In genomic region chr14:58476320-58476719, GRCh38 we compare ENCODE assay signal across 25 cellular contexts.
"Had no signal": no experiment of that assay in that cellular context is flagged by ENCODE, and none has a peak within 500 bp of the region (broad histone marks: within the 10 kb centered on the region; RNA-seq: fewer than 3 reads in every experiment).

No MANE protein-coding gene starts in this region.

- H3K27ac ChIP-seq: stomach, suprapubic skin, testis, thoracic aorta, thyroid gland, tibial artery, tibial nerve, transverse colon, upper lobe of right lung, uterus, vagina had no signal

- DNase-seq: stimulated activated CD4-positive, alpha-beta T cell treated with anti-CD3 and anti-CD28 coated beads, Interleukin-2, amount 100 ng/mL, for 24 hours; stimulated activated CD4-positive, alpha-beta T cell treated with anti-CD3 and anti-CD28 coated beads, Interleukin-2, amount 100 ng/mL, for 48 hours; stimulated activated CD4-positive, alpha-beta T cell treated with anti-CD3 and anti-CD28 coated beads, Interleukin-4, amount 100 ng/mL, for 1 hour; stimulated activated CD4-positive, alpha-beta T cell treated with anti-CD3 and anti-CD28 coated beads, Interleukin-4, amount 100 ng/mL, for 24 hours; stimulated activated CD4-positive, alpha-beta T cell treated with anti-CD3 and anti-CD28 coated beads, Interleukin-4, amount 100 ng/mL, for 4 hours; stimulated activated CD8-positive, alpha-beta memory T cell treated with anti-CD3 and anti-CD28 coated beads, Interleukin-4, amount 100 ng/mL, for 48 hours; stimulated activated naive B cell treated with anti-CD40 and anti-IgM and Interleukin-4, amounts not matched to agents 10 μg/mL and 1 μg/mL and 100 μg/mL, for 72 hours; stimulated activated naive CD4-positive, alpha-beta T cell; stimulated activated naive CD4-positive, alpha-beta T cell treated with Interleukin-2 at 50 U/mL for 16 hours; stimulated activated naive CD8-positive, alpha-beta T cell treated with anti-CD3 and anti-CD28 coated beads, Interleukin-15, amount 100 ng/mL, for 72 hours; stimulated activated naive CD8-positive, alpha-beta T cell treated with anti-CD3 and anti-CD28 coated beads, Interleukin-15, Interleukin-2, amounts not matched to agents 100 U/mL and 50 U/mL, for 24 hours; stomach; substantia nigra; testis; thyroid gland; tibial artery; transverse colon; upper lobe of right lung; uterus had no signal

- ATAC-seq: stimulated activated effector memory CD8-positive, alpha-beta T cell treated with anti-CD3 and anti-CD28 coated beads, Interleukin-12 subunit alpha, Interleukin-12 subunit beta, amount 100 ng/mL, for 72 hours; stimulated activated memory B cell treated with anti-CD40 and anti-IgM and Interleukin-4, amounts not matched to agents 10 μg/mL and 1 μg/mL and 100 μg/mL, for 72 hours; stimulated activated naive B cell treated with anti-CD40 and anti-IgM and Interleukin-4, amounts not matched to agents 10 μg/mL and 1 μg/mL and 100 μg/mL, for 72 hours; stimulated activated naive CD8-positive, alpha-beta T cell treated with anti-CD3 and anti-CD28 coated beads, Interleukin-15, amount 100 ng/mL, for 72 hours; stimulated activated naive CD8-positive, alpha-beta T cell treated with anti-CD3 and anti-CD28 coated beads, Interleukin-15, Interleukin-2, amounts not matched to agents 100 U/mL and 50 U/mL, for 24 hours; upper lobe of right lung had no signal

- H3K4me3 ChIP-seq: stomach, suprapubic skin, testis, thoracic aorta, thyroid gland, tibial artery, tibial nerve, transverse colon, upper lobe of right lung, uterus, vagina had no signal

- H3K36me3 ChIP-seq: thyroid gland, uterus had no signal

- H3K27me3 ChIP-seq: stomach, suprapubic skin, testis, thyroid gland, tibial artery, tibial nerve, transverse colon, upper lobe of right lung, uterus, vagina had no signal

- H3K9me3 ChIP-seq: stomach, suprapubic skin, testis, thoracic aorta, thyroid gland, tibial artery, tibial nerve, transverse colon, upper lobe of right lung, uterus, vagina had no signal

- H3K4me1 ChIP-seq: stomach, suprapubic skin, testis, thyroid gland, tibial artery, tibial nerve, transverse colon, upper lobe of right lung, uterus, vagina had no signal
